ENCODE assay signal across 21 cellular contexts in genomic region chr10:29950391-29950790, GRCh38.
DNase-seq lines count a peak whose midpoint lies in the region; ATAC-seq, FAIRE-seq and TF ChIP-seq lines count a peak whose summit lies in the region.
"Had no signal": no experiment of that assay in that cellular context is flagged by ENCODE, and none has a peak within 500 bp of the region (broad histone marks: within the 10 kb centered on the region; RNA-seq: fewer than 3 reads in every experiment).

No MANE protein-coding gene starts in this region.

- no peaks in the 10 kb centered on the region for H3K9me2 ChIP-seq in SK-N-SH

- TF ChIP-seq CTCF in A549 (IDR thresholded peaks at IDR 0.05) = no peak
- no peak for TF ChIP-seq CTCF in SK-N-SH (IDR thresholded peaks at IDR 0.05)
- no peak for TF ChIP-seq CTCF in nephron (IDR thresholded peaks at IDR 0.05; ENCODE audit: unreplicated experiment in 3 of 3)

- H3K4me3 Mint-ChIP-seq in nephron = no peak overlapping the region
- H3K4me3 Mint-ChIP-seq: activated naive CD8-positive, alpha-beta T cell treated with anti-CD3 and anti-CD28 coated beads, Interleukin-2, amount 10 ng/mL, durations not matched to agents 7 days and 5 days had no signal

- no peak overlapping the region for H2AFZ ChIP-seq in SK-N-SH (ENCODE audit: low read depth)

- no peak overlapping the region for H3K4me3 ChIP-seq in A549
- H3K4me3 ChIP-seq in SK-N-SH (ENCODE audit: low read depth in 2 of 2, low read length in 1 of 2) = no peak overlapping the region
- H3K4me3 ChIP-seq: cardiac muscle cell, dorsolateral prefrontal cortex, MG63, Peyer's patch had no signal

- H3K36me3 Mint-ChIP-seq in nephron (ENCODE audit: low read depth) = no peaks in the 10 kb centered on the region
- H3K36me3 Mint-ChIP-seq: activated naive CD8-positive, alpha-beta T cell treated with anti-CD3 and anti-CD28 coated beads, Interleukin-2, amount 10 ng/mL, durations not matched to agents 7 days and 5 days had no signal

- TF ChIP-seq RAD21 in A549 (conservative IDR thresholded peaks at IDR 0.05 in 1 of 2, IDR thresholded peaks at IDR 0.05 in 1 of 2) = no peak
- TF ChIP-seq RAD21 in SK-N-SH (IDR thresholded peaks at IDR 0.05; ENCODE audit: low read length) = no peak

- CTCF ChIA-PET in A549 (lab: Yijun Ruan, JAX) = interaction anchor here (1.2 to 2.9 kb wide), 3 partner anchors 11 to 214 kb away, joined by 3 to 10 read pairs (median 6); no protein-coding TSS in a partner anchor
- CTCF ChIA-PET in SK-N-SH (lab: Yijun Ruan, JAX) = no interaction called here

- 65% methylated on average over 5 of the region's 5 CpGs for WGBS in A549 (ENCODE audit: missing lambda C conversion rate)
- 77% methylated on average over 5 of the region's 5 CpGs for whole genome bisulfite sequencing in SK-N-SH (ENCODE audit: low lambda C conversion rate)

- peaks cover 29% of the 10 kb centered on the region for H3F3A ChIP-seq in SK-N-SH (replicated peaks; ENCODE audit: insufficient read depth)

- peaks cover 37% of the 10 kb centered on the region for H3K4me1 Mint-ChIP-seq in nephron
- H3K4me1 Mint-ChIP-seq: activated naive CD8-positive, alpha-beta T cell treated with anti-CD3 and anti-CD28 coated beads, Interleukin-2, amount 10 ng/mL, durations not matched to agents 7 days and 5 days had no signal

- 0 out of 3 replicates have a peak overlapping the region, but pooled peaks have one; percentile 15 for H3K4me2 ChIP-seq in A549
- H3K4me2 ChIP-seq in SK-N-SH = peak overlapping the region; percentile 58; the same call in 1 of the 2 replicates

- H3K27ac ChIP-seq in A549 = peak overlapping the region; percentile 39 to 75; a peak in 5 of 6 replicates
- H3K27ac ChIP-seq in SK-N-SH (ENCODE audit: low read depth in 2 of 2, low read length in 1 of 2) = peak overlapping the region; percentile 95 to 98
- H3K27ac ChIP-seq in epithelial cell of prostate = peak overlapping the region; percentile 83
- H3K27ac ChIP-seq: cardiac muscle cell, Peyer's patch had no signal

- intact Hi-C loops in left cardiac atrium (cut with DNase I) = no loop called here

- peak overlapping the region; percentile 40; the same call in 1 of the 2 replicates for H3K9ac ChIP-seq in SK-N-SH

- POLR2A ChIA-PET in A549 (lab: Yijun Ruan, JAX) (no interaction called here), SK-N-SH (lab: Yijun Ruan, JAX) (no interaction called here)

- peak overlapping the region in 2 of 3 experiments; percentile 85 to 86 for H3K27ac Mint-ChIP-seq in nephron
- H3K27ac Mint-ChIP-seq: activated naive CD8-positive, alpha-beta T cell treated with anti-CD3 and anti-CD28 coated beads, Interleukin-2, amount 10 ng/mL, durations not matched to agents 7 days and 5 days had no signal

- TF ChIP-seq EP300 in A549 (IDR thresholded peaks at IDR 0.05) (no peak), SK-N-SH (IDR thresholded peaks at IDR 0.05; ENCODE audit: borderline replicate concordance in 1 of 2, low read depth in 1 of 2, low read length in 1 of 2) (no peak)

- ATAC-seq in A549 = no peak
- no peak for ATAC-seq in left cardiac atrium
- ATAC-seq: esophagus mucosa; stimulated activated naive CD8-positive, alpha-beta T cell treated with anti-CD3 and anti-CD28 coated beads, Interleukin-15, Interleukin-2, amounts not matched to agents 100 U/mL and 50 U/mL, for 24 hours had no signal

- no peaks in the 10 kb centered on the region for H4K20me1 ChIP-seq in SK-N-SH (ENCODE audit: insufficient read depth)

- H3K27me3 ChIP-seq in SK-N-SH (ENCODE audit: insufficient read depth) = no peaks in the 10 kb centered on the region
- H3K27me3 ChIP-seq: cardiac muscle cell, MG63, Peyer's patch had no signal

- no peaks in the 10 kb centered on the region for H3K36me3 ChIP-seq in SK-N-SH (replicated peaks in 1 of 2; ENCODE audit: control insufficient read depth in 1 of 2, insufficient read depth in 2 of 2, low read length in 1 of 2)
- H3K36me3 ChIP-seq: cardiac muscle cell, MG63, Peyer's patch had no signal

- no peak for FAIRE-seq in A549 (lab: Jason Lieb, UNC)
- FAIRE-seq: G401.6 had no signal

- H3K4me1 ChIP-seq in A549 (peaks cover 22% of the 10 kb centered on the region), SK-N-SH (ENCODE audit: control insufficient read depth in 1 of 2, insufficient read depth in 2 of 2, low read depth in 1 of 2, low read length in 1 of 2) (peaks cover 11 to 40% of the 10 kb centered on the region in 2 experiments; a peak in 3 of 4 replicates)
- H3K4me1 ChIP-seq: Peyer's patch had no signal

- TF ChIP-seq POLR2A in A549 (IDR thresholded peaks at IDR 0.05; ENCODE audit: low read length) = no peak

- H3K9me3 ChIP-seq in A549 (no peaks in the 10 kb centered on the region), SK-N-SH (no peaks in the 10 kb centered on the region)
- H3K9me3 ChIP-seq: Peyer's patch had no signal

- H3K27me3 Mint-ChIP-seq in nephron (ENCODE audit: low read depth) = no peaks in the 10 kb centered on the region
- H3K27me3 Mint-ChIP-seq: activated naive CD8-positive, alpha-beta T cell treated with anti-CD3 and anti-CD28 coated beads, Interleukin-2, amount 10 ng/mL, durations not matched to agents 7 days and 5 days had no signal

- no peaks in the 10 kb centered on the region for H3K9me3 Mint-ChIP-seq in nephron
- H3K9me3 Mint-ChIP-seq: activated naive CD8-positive, alpha-beta T cell treated with anti-CD3 and anti-CD28 coated beads, Interleukin-2, amount 10 ng/mL, durations not matched to agents 7 days and 5 days had no signal

- no peaks in the 10 kb centered on the region for H3K79me2 ChIP-seq in SK-N-SH (ENCODE audit: insufficient read depth)

- DNase-seq in A549 (ENCODE audit: low read depth in 1 of 2, low spot score in 1 of 2) (no peak), SK-N-SH (no peak), epithelial cell of prostate (ENCODE audit: low read depth, low spot score) (no peak), left cardiac atrium (no peak), OCI-M2 (lab: John Stamatoyannopoulos, UW; ENCODE audit: unreplicated experiment) (no peak), NOMO-1 treated with DMSO at 0.1 percent for 48 hours (lab: John Stamatoyannopoulos, UW; ENCODE audit: unreplicated experiment) (no peak)
- no peak for DNase-seq in central memory CD4-positive, alpha-beta T cell
- DNase-seq: activated CD4-positive, alpha-beta T cell treated with anti-CD3 and anti-CD28 coated beads for 1 hour; activated naive CD8-positive, alpha-beta T cell treated with anti-CD3 and anti-CD28 coated beads, Interleukin-2, amount 10 ng/mL, durations not matched to agents 7 days and 5 days; C1 segment of cervical spinal cord; dorsolateral prefrontal cortex; head of caudate nucleus; NCI-H82; Peyer's patch; stimulated activated naive CD8-positive, alpha-beta T cell treated with anti-CD3 and anti-CD28 coated beads, Interleukin-15, Interleukin-2, amounts not matched to agents 100 U/mL and 50 U/mL, for 24 hours; T1000 had no signal

TF ChIP-seq in A549, 52 proteins besides CTCF, POLR2A, EP300 and RAD21 (continues in another document):
- no peak for TF ChIP-seq CHD2 (IDR thresholded peaks at IDR 0.05; ENCODE audit: low read length, partially characterized antibody)
- no peak for TF ChIP-seq PBX3 (IDR thresholded peaks at IDR 0.05)
- TF ChIP-seq FOXS1 (CRISPR knock-in tag; IDR thresholded peaks at IDR 0.05) = no peak
- no peak for TF ChIP-seq RCOR1 (IDR thresholded peaks at IDR 0.05; ENCODE audit: low read depth, low read length)
- no peak for TF ChIP-seq E2F6 (IDR thresholded peaks at IDR 0.05; ENCODE audit: borderline replicate concordance, low read depth)
- no peak for TF ChIP-seq JUNB (IDR thresholded peaks at IDR 0.05)
- no peak for TF ChIP-seq CBX2 (IDR thresholded peaks at IDR 0.05; ENCODE audit: borderline replicate concordance, low read depth)
- TF ChIP-seq TP53 (CRISPR knock-in tag; IDR thresholded peaks at IDR 0.05) = no peak

TF ChIP-seq in SK-N-SH, 30 proteins besides CTCF, POLR2A, EP300 and RAD21 (continues in another document):
- TF ChIP-seq GABPA (IDR thresholded peaks at IDR 0.05; ENCODE audit: low read depth) (no peak), POLR2AphosphoS5 (IDR thresholded peaks at IDR 0.05; ENCODE audit: low read depth, low read length) (no peak), EZH2phosphoT487 (IDR thresholded peaks at IDR 0.05; ENCODE audit: borderline replicate concordance, low read depth) (no peak), MEF2A (IDR thresholded peaks at IDR 0.05; ENCODE audit: borderline replicate concordance, low read depth) (no peak), USF2 (IDR thresholded peaks at IDR 0.05; ENCODE audit: borderline replicate concordance, low read depth, low read length) (no peak), REST (IDR thresholded peaks at IDR 0.05; ENCODE audit: low read depth, low read length) (no peak), TEAD4 (IDR thresholded peaks at IDR 0.05; ENCODE audit: borderline replicate concordance, insufficient read depth) (no peak), FOXM1 (IDR thresholded peaks at IDR 0.05; ENCODE audit: low read depth) (no peak)
